Comparison of ENCODE assay signal across 8 cellular contexts in genomic region chr16:87324411-87325275, GRCh38. TPM values are rescaled to one million over a fixed set of nuclear protein-coding genes. Genes with fewer than 3 reads are reported as not detected.
DNase-seq lines count a peak whose midpoint lies in the region; ATAC-seq, FAIRE-seq and TF ChIP-seq lines count a peak whose summit lies in the region.

No MANE protein-coding gene starts in this region.

- no peaks in the 10 kb centered on the region for H3K9me3 ChIP-seq in trophoblast cell (ENCODE audit: insufficient read depth, low read depth, low read length)

- no peak overlapping the region for H3K18ac ChIP-seq in trophoblast cell (ENCODE audit: low read length)

- peaks cover 3% of the 10 kb centered on the region for H3K4me1 Mint-ChIP-seq in activated T-cell treated with anti-CD3 and anti-CD28 coated beads, Interleukin-2, amount 50 U/mL, for 4 hours (ENCODE audit: low read depth)

- H3K36me3 Mint-ChIP-seq in activated T-cell treated with anti-CD3 and anti-CD28 coated beads, Interleukin-2, amount 50 U/mL, for 4 hours (ENCODE audit: insufficient read depth), result no peaks in the 10 kb centered on the region

- no peak overlapping the region for H3K4me3 ChIP-seq in trophoblast cell (ENCODE audit: low read depth, low read length)

- ATAC-seq in activated T-cell treated with anti-CD3 and anti-CD28 coated beads, Interleukin-2, amount 50 U/mL, for 4 hours, result peak; percentile 69 to 76

- no peak overlapping the region for H4K91ac ChIP-seq in trophoblast cell (ENCODE audit: low read depth, low read length)

- FAIRE-seq in frontal cortex (lab: Jason Lieb, UNC) (no peak), H54 (lab: Jason Lieb, UNC) (no peak)

- H3K4ac ChIP-seq in trophoblast cell (ENCODE audit: low read depth, low read length), result no peak overlapping the region

- DNase-seq in DMS53 (lab: John Stamatoyannopoulos, UW) (peak; percentile 27), DMS53 treated with DMSO at 0.1 percent for 48 hours (lab: John Stamatoyannopoulos, UW; ENCODE audit: unreplicated experiment) (no peak), NCI-H1092 treated with DMSO at 0.1 percent for 48 hours (lab: John Stamatoyannopoulos, UW) (peak; percentile 46), frontal cortex (ENCODE audit: low spot score in 2 of 2) (peak; percentile 67 to 77), trophoblast cell (peak in 1 of 2 donors; percentile 26), KG1 (lab: John Stamatoyannopoulos, UW) (no peak), H54 (ENCODE audit: insufficient read length, low spot score) (no peak)
- peak; percentile 43 for DNase-seq in activated T-cell treated with anti-CD3 and anti-CD28 coated beads, Interleukin-2, amount 50 U/mL, for 4 hours

- H3K79me2 ChIP-seq in trophoblast cell (ENCODE audit: control insufficient read depth, insufficient read depth, low read length, poor library complexity), result no peaks in the 10 kb centered on the region

- H3K4me2 ChIP-seq in trophoblast cell (ENCODE audit: low read length), result no peak overlapping the region

- no peak overlapping the region for H3K9ac ChIP-seq in trophoblast cell (ENCODE audit: low read length)

- H4K8ac ChIP-seq in trophoblast cell (ENCODE audit: low read depth, low read length), result no peak overlapping the region

- H3K4me3 Mint-ChIP-seq in activated T-cell treated with anti-CD3 and anti-CD28 coated beads, Interleukin-2, amount 50 U/mL, for 4 hours, result no peak overlapping the region

- no peaks in the 10 kb centered on the region for H3K27me3 Mint-ChIP-seq in activated T-cell treated with anti-CD3 and anti-CD28 coated beads, Interleukin-2, amount 50 U/mL, for 4 hours (ENCODE audit: low read depth)

- H2AFZ ChIP-seq in trophoblast cell (ENCODE audit: insufficient read depth, low read length, poor library complexity), result no peak overlapping the region

- H2BK5ac ChIP-seq in trophoblast cell (ENCODE audit: low read depth, low read length, poor library complexity), result no peak overlapping the region

- no peak overlapping the region for H3K14ac ChIP-seq in trophoblast cell (ENCODE audit: low read length)

- no peaks in the 10 kb centered on the region for H3K27me3 ChIP-seq in trophoblast cell (ENCODE audit: insufficient read depth, low read length)

- peak overlapping the region; percentile 3 for H2AK5ac ChIP-seq in trophoblast cell (ENCODE audit: low read length)

- H3K9me3 Mint-ChIP-seq in activated T-cell treated with anti-CD3 and anti-CD28 coated beads, Interleukin-2, amount 50 U/mL, for 4 hours, result no peaks in the 10 kb centered on the region

- H3K23ac ChIP-seq in trophoblast cell (ENCODE audit: low read length), result no peak overlapping the region

- no peak overlapping the region for H4K12ac ChIP-seq in trophoblast cell (ENCODE audit: low read depth, low read length)

- no peak overlapping the region for H2BK120ac ChIP-seq in trophoblast cell (ENCODE audit: insufficient read depth, low read length, poor library complexity)

- no peaks in the 10 kb centered on the region for H3K4me1 ChIP-seq in trophoblast cell (ENCODE audit: control insufficient read depth in 1 of 2, insufficient read depth in 2 of 2, low read length in 2 of 2)

- H3K27ac ChIP-seq in trophoblast cell (ENCODE audit: low read depth, low read length), result no peak overlapping the region

- WGBS in trophoblast cell (ENCODE audit: extremely low coverage, insufficient coverage, insufficient read length), result no CpG with 5 or more reads among the region's 28 CpGs

- no peak for TF ChIP-seq POLR2A in H54 (IDR thresholded peaks at IDR 0.05; ENCODE audit: low read depth, low read length)

- H2BK12ac ChIP-seq in trophoblast cell (ENCODE audit: low read length), result no peak overlapping the region

- H3K79me1 ChIP-seq in trophoblast cell (ENCODE audit: low read length), result no peaks in the 10 kb centered on the region

- H3K36me3 ChIP-seq in trophoblast cell (ENCODE audit: control insufficient read depth in 1 of 2, insufficient read depth in 2 of 2, low read length in 2 of 2), result peaks cover 2 to 5% of the 10 kb centered on the region in 2 experiments

RNA-seq across cellular contexts. Expression of gene C16orf95, which starts 7.5 kb away (rescaled TPM):
- 1 to 10 TPM; 3.5 to 5.7 (median 4.1) TPM for total RNA-seq in activated T-cell treated with anti-CD3 and anti-CD28 coated beads, Interleukin-2, amount 50 U/mL, for 4 hours
- 2.4 TPM for total RNA-seq in frontal cortex
- polyA plus RNA-seq in trophoblast cell (2013), result 4.3 and 4.4 TPM in 2 replicates

RNA-seq across cellular contexts. Expression of gene FBXO31, which starts 58.9 kb away (rescaled TPM):
- 10 to 100 TPM; 53.0 to 58.1 (median 55.5) TPM for total RNA-seq in activated T-cell treated with anti-CD3 and anti-CD28 coated beads, Interleukin-2, amount 50 U/mL, for 4 hours
- total RNA-seq in frontal cortex, result 22.8 TPM
- 7.8 TPM in 2 replicates for polyA plus RNA-seq in trophoblast cell (2013)

Comparison
In these comparisons a context has a peak if more than half of its experiments do, and no peak if none do; other contexts are left out.
1. DNase-seq: peak in DMS53 (single experiment), NCI-H1092 treated with DMSO at 0.1 percent for 48 hours (single experiment), activated T-cell treated with anti-CD3 and anti-CD28 coated beads, Interleukin-2, amount 50 U/mL, for 4 hours (single experiment) and frontal cortex (2 of 2); none in DMS53 treated with DMSO at 0.1 percent for 48 hours (single experiment), KG1 (single experiment) and H54 (single experiment).